In genomic region chr1:44213222-44214112, GRCh38 we compare ENCODE assay signal across 8 cellular contexts. TPM values are rescaled to one million over a fixed set of nuclear protein-coding genes. Genes with fewer than 3 reads are reported as not detected.
DNase-seq lines count a peak whose midpoint lies in the region; ATAC-seq and TF ChIP-seq lines count a peak whose summit lies in the region.

Gene DMAP1, plus strand, starts transcription at chr1:44213471. Its CDS starts 283 bp downstream, at chr1:44213754.

- TF ChIP-seq POLR2A in vagina (IDR thresholded peaks at IDR 0.05): no peak

- H3K9me3 Mint-ChIP-seq in T-helper 2 cell treated with Interferon-gamma antibody and Interleukin-4, amounts not matched to agents 5 μg/mL and 100 μg/mL, for 36 hours: no peaks in the 10 kb centered on the region

- DNase-seq in GM12865 (ENCODE audit: low read depth) (peak; percentile 91), NCI-H187 treated with DMSO at 0.1 percent for 48 hours (lab: John Stamatoyannopoulos, UW) (peak; percentile 52), ascending aorta (ENCODE audit: low spot score in 2 of 2) (peak; percentile 35 to 89), hepatic stellate cell (ENCODE audit: low spot score) (peak; percentile 73), vagina (ENCODE audit: extremely low spot score in 2 of 2) (no peak)
- DNase-seq in T-helper 2 cell treated with Interferon-gamma antibody and Interleukin-4, amounts not matched to agents 5 μg/mL and 100 μg/mL, for 36 hours (ENCODE audit: low spot score): peak; percentile 79

- intact Hi-C loops in ascending aorta (cut with DNase I): loop anchor here (5.0 to 10.0 kb wide), 2 partner anchors 206 to 461 kb away; partner anchors contain the start of genes ARMH1 and TMEM53
- intact Hi-C loops in vagina (cut with DNase I): no loop called here

- TF ChIP-seq CTCF in GM12865 (IDR thresholded peaks at IDR 0.05; ENCODE audit: insufficient read depth, low read depth, low read length, missing control alignments) (no peak), ascending aorta (IDR thresholded peaks at IDR 0.05) (peak in 1 of 3 experiments; percentile 17), vagina (IDR thresholded peaks at IDR 0.05) (peak in 1 of 3 experiments; percentile 37)

- H3K9me3 ChIP-seq in ascending aorta (no peaks in the 10 kb centered on the region), vagina (no peaks in the 10 kb centered on the region)

- peak within 1 kb of the TSS; percentile 89 for H3K27ac Mint-ChIP-seq in T-helper 2 cell treated with Interferon-gamma antibody and Interleukin-4, amounts not matched to agents 5 μg/mL and 100 μg/mL, for 36 hours

- H3K27me3 ChIP-seq in ascending aorta (no peaks in the 10 kb centered on the region), rectal smooth muscle tissue (ENCODE audit: control insufficient read depth, insufficient read depth, low read length) (no peaks in the 10 kb centered on the region), vagina (no peaks in the 10 kb centered on the region)

- peaks cover 2% of the 10 kb centered on the region for H3K27me3 Mint-ChIP-seq in T-helper 2 cell treated with Interferon-gamma antibody and Interleukin-4, amounts not matched to agents 5 μg/mL and 100 μg/mL, for 36 hours (ENCODE audit: low read depth)

- peak within 1 kb of the TSS; percentile 58 for H3K9ac ChIP-seq in rectal smooth muscle tissue (ENCODE audit: low read length)

- H3K27ac ChIP-seq in ascending aorta (peak within 1 kb of the TSS; percentile 63 to 79), rectal smooth muscle tissue (ENCODE audit: low read depth, low read length) (peak within 1 kb of the TSS; percentile 74), vagina (peak within 1 kb of the TSS; percentile 83)

- H3K36me3 Mint-ChIP-seq in T-helper 2 cell treated with Interferon-gamma antibody and Interleukin-4, amounts not matched to agents 5 μg/mL and 100 μg/mL, for 36 hours (ENCODE audit: low read depth): peaks cover 16% of the 10 kb centered on the region

- H3K36me3 ChIP-seq in ascending aorta (peaks cover 11 to 29% of the 10 kb centered on the region in 2 donors), rectal smooth muscle tissue (ENCODE audit: control insufficient read depth, insufficient read depth, low read length) (peaks cover 9% of the 10 kb centered on the region), vagina (peaks cover 0 to 20% of the 10 kb centered on the region in 2 donors)

- peak; percentile 76 for ATAC-seq in HG02852 (IDR thresholded peaks at IDR 0.05; ENCODE audit: unreplicated experiment)

- H3K4me1 Mint-ChIP-seq in T-helper 2 cell treated with Interferon-gamma antibody and Interleukin-4, amounts not matched to agents 5 μg/mL and 100 μg/mL, for 36 hours (ENCODE audit: low read depth): peaks cover 22% of the 10 kb centered on the region

- H3K4me1 ChIP-seq in ascending aorta: peaks cover 2 to 7% of the 10 kb centered on the region in 2 donors
- H3K4me1 ChIP-seq in rectal smooth muscle tissue (ENCODE audit: control insufficient read depth, insufficient read depth, low read length): peaks cover 17% of the 10 kb centered on the region
- H3K4me1 ChIP-seq in vagina: peaks cover 27% of the 10 kb centered on the region

- H3K4me3 Mint-ChIP-seq in T-helper 2 cell treated with Interferon-gamma antibody and Interleukin-4, amounts not matched to agents 5 μg/mL and 100 μg/mL, for 36 hours: peak within 1 kb of the TSS; percentile 95

- H3K4me3 ChIP-seq in GM12865 (ENCODE audit: low read depth, low read length): peak within 1 kb of the TSS; percentile 97
- H3K4me3 ChIP-seq in ascending aorta: peak within 1 kb of the TSS; percentile 72 to 91
- H3K4me3 ChIP-seq in rectal smooth muscle tissue (ENCODE audit: low read length): peak within 1 kb of the TSS; percentile 94
- peak within 1 kb of the TSS; percentile 86 to 91 for H3K4me3 ChIP-seq in vagina

RNA-seq across cellular contexts. Expression of gene DMAP1, which starts in this region (rescaled TPM):
- total RNA-seq in ascending aorta: 42.7 TPM
- total RNA-seq in vagina: 52.3 TPM

Comparison
In these comparisons a context has a peak if more than half of its experiments do, and no peak if none do; other contexts are left out.
1. DNase-seq: peak in GM12865 (single experiment), NCI-H187 treated with DMSO at 0.1 percent for 48 hours (single experiment), T-helper 2 cell treated with Interferon-gamma antibody and Interleukin-4, amounts not matched to agents 5 μg/mL and 100 μg/mL, for 36 hours (single experiment), ascending aorta (2 of 2) and hepatic stellate cell (single experiment); none in vagina (0 of 2).
2. Peak in every context shown above with its lines, with median percentiles within 50 percentile points of each other: H3K4me3 ChIP-seq and H3K27ac ChIP-seq.